In genomic region chr5:77957931-77958476, GRCh38 we compare ENCODE assay signal across 14 cellular contexts.
DNase-seq lines count a peak whose midpoint lies in the region; ATAC-seq and TF ChIP-seq lines count a peak whose summit lies in the region.
"Had no signal": no experiment of that assay in that cellular context is flagged by ENCODE, and none has a peak within 500 bp of the region (broad histone marks: within the 10 kb centered on the region; RNA-seq: fewer than 3 reads in every experiment).

No MANE protein-coding gene starts in this region.

- no peak overlapping the region for H4K5ac ChIP-seq in H9 (ENCODE audit: insufficient read length, low read depth, low read length)

- no peak overlapping the region for H2BK5ac ChIP-seq in H9 (ENCODE audit: insufficient read length, low read length)

- peaks cover 96% of the 10 kb centered on the region for H3K27me3 Mint-ChIP-seq in H9 (ENCODE audit: low read depth)
- H3K27me3 Mint-ChIP-seq in progenitor cell of endocrine pancreas = peaks cover 65% of the 10 kb centered on the region

- no peak overlapping the region for H3K27ac Mint-ChIP-seq in H9
- no peak overlapping the region for H3K27ac Mint-ChIP-seq in progenitor cell of endocrine pancreas
- H3K27ac Mint-ChIP-seq: activated naive CD4-positive, alpha-beta T cell treated with anti-CD3 and anti-CD28 coated beads for 36 hours; naive thymus-derived CD8-positive, alpha-beta T cell had no signal

- peak overlapping the region; percentile 41 for H3K4me2 ChIP-seq in H9 (ENCODE audit: insufficient read depth, insufficient read length, low read length)

- no peaks in the 10 kb centered on the region for H3K79me1 ChIP-seq in H9 (ENCODE audit: insufficient read depth, low read depth, low read length, poor library complexity, severe bottlenecking)

- WGBS in H9 (ENCODE audit: extremely low coverage, insufficient read length, low lambda C conversion rate) = no CpG with 5 or more reads among the region's 38 CpGs

- H3K9ac ChIP-seq in H9 (ENCODE audit: extremely low read depth, insufficient read length, low read length) = no peak overlapping the region
- no peak overlapping the region for H3K9ac ChIP-seq in SK-N-MC (ENCODE audit: insufficient read length)
- H3K9ac ChIP-seq in iPS-15b (ENCODE audit: low read depth, low read length) = no peak overlapping the region

- no peak for TF ChIP-seq POLR2A in erythroblast (IDR thresholded peaks at IDR 0.05; ENCODE audit: low read length)

- H3K9me3 ChIP-seq in H9 (ENCODE audit: control insufficient read depth, low read depth, low read length) = no peaks in the 10 kb centered on the region
- H3K9me3 ChIP-seq in SK-N-MC (ENCODE audit: low read depth, low read length) = peaks cover 4% of the 10 kb centered on the region
- H3K9me3 ChIP-seq in iPS-15b (ENCODE audit: control insufficient read depth, insufficient read depth, low read length) = no peaks in the 10 kb centered on the region
- H3K9me3 ChIP-seq: tibial artery had no signal

- H3K27ac ChIP-seq in H9 (ENCODE audit: insufficient read length, low read depth, low read length) (no peak overlapping the region), SK-N-MC (no peak overlapping the region)
- H3K27ac ChIP-seq: tibial artery had no signal

- H3K36me3 Mint-ChIP-seq in H9 (ENCODE audit: insufficient read depth in 1 of 3, low read depth in 3 of 3) = no peaks in the 10 kb centered on the region; a peak in 1 of 7 replicates
- H3K36me3 Mint-ChIP-seq in progenitor cell of endocrine pancreas (ENCODE audit: insufficient read depth) = no peaks in the 10 kb centered on the region
- H3K36me3 Mint-ChIP-seq: naive thymus-derived CD8-positive, alpha-beta T cell had no signal

- no peak overlapping the region for H2BK20ac ChIP-seq in H9 (ENCODE audit: low read depth, low read length, poor library complexity, severe bottlenecking)

- H3K23ac ChIP-seq in H9 (ENCODE audit: insufficient read length, low read depth, low read length) = no peak overlapping the region

- no peak overlapping the region for H2BK15ac ChIP-seq in H9 (ENCODE audit: low read depth, low read length)

- H2BK120ac ChIP-seq in H9 (ENCODE audit: low read depth, low read length, poor library complexity, severe bottlenecking) = no peak overlapping the region

- no peak overlapping the region for H3K4ac ChIP-seq in H9 (ENCODE audit: low read depth, low read length)

- H4K20me1 ChIP-seq in H9 (ENCODE audit: control insufficient read depth, insufficient read depth, insufficient read length) = no peaks in the 10 kb centered on the region

- H3K18ac ChIP-seq in H9 (ENCODE audit: insufficient read length, low read depth, low read length) = no peak overlapping the region

- no peak for ATAC-seq in GM21528 (IDR thresholded peaks at IDR 0.05; ENCODE audit: low FRiP score, unreplicated experiment)
- ATAC-seq: left cardiac atrium; naive thymus-derived CD8-positive, alpha-beta T cell had no signal

- H3K14ac ChIP-seq in H9 (ENCODE audit: insufficient read depth, low read length) = no peak overlapping the region

- no peak overlapping the region for H2AK5ac ChIP-seq in H9 (ENCODE audit: insufficient read length, low read length)

- H3K56ac ChIP-seq in H9 (ENCODE audit: insufficient read length, low read depth, low read length) = no peak overlapping the region

- H3T11ph ChIP-seq in H9 (ENCODE audit: low read length) = no peak overlapping the region

- H4K8ac ChIP-seq in H9 (replicated peaks; ENCODE audit: insufficient read length, low read depth, low read length) = no peak overlapping the region

- TF ChIP-seq CTCF in H9 (conservative IDR thresholded peaks at IDR 0.05) (peak; percentile 25; the same call in 1 of the 3 replicates), progenitor cell of endocrine pancreas (IDR thresholded peaks at IDR 0.05; ENCODE audit: unreplicated experiment) (peak; percentile 20)

- H3K27me3 ChIP-seq in H9 (ENCODE audit: insufficient read depth, low read length) (peaks cover 38% of the 10 kb centered on the region; the same call in 1 of the 2 replicates), iPS-15b (ENCODE audit: control insufficient read depth, insufficient read depth, low read length) (peaks cover 83% of the 10 kb centered on the region)

- H3K79me2 ChIP-seq in H9 (ENCODE audit: insufficient read depth, low read length) = no peaks in the 10 kb centered on the region

- peak overlapping the region; percentile 47 to 78 for H3K4me3 Mint-ChIP-seq in H9
- H3K4me3 Mint-ChIP-seq in progenitor cell of endocrine pancreas (ENCODE audit: low read depth) = peak overlapping the region; percentile 52

- peaks cover 0 to 6% of the 10 kb centered on the region in 2 experiments; a peak in 1 of 5 replicates for H3K9me3 Mint-ChIP-seq in H9
- peaks cover 4% of the 10 kb centered on the region for H3K9me3 Mint-ChIP-seq in progenitor cell of endocrine pancreas (ENCODE audit: low read depth)
- H3K9me3 Mint-ChIP-seq: activated naive CD4-positive, alpha-beta T cell treated with anti-CD3 and anti-CD28 coated beads for 36 hours; naive thymus-derived CD8-positive, alpha-beta T cell had no signal

- H2AFZ ChIP-seq in H9 (ENCODE audit: low read length) = no peak overlapping the region

- H2BK12ac ChIP-seq in H9 (ENCODE audit: insufficient read length, low read depth, low read length) = no peak overlapping the region

- H3K36me3 ChIP-seq in SK-N-MC (ENCODE audit: insufficient read depth, low read length) (no peaks in the 10 kb centered on the region), iPS-15b (ENCODE audit: control insufficient read depth, insufficient read depth, low read length) (no peaks in the 10 kb centered on the region)
- H3K36me3 ChIP-seq: tibial artery had no signal

- H3K23me2 ChIP-seq in H9 (ENCODE audit: insufficient read length, low read depth, low read length, poor library complexity, severe bottlenecking) = peaks cover 6% of the 10 kb centered on the region

- no peak overlapping the region for H4K91ac ChIP-seq in H9 (ENCODE audit: insufficient read length, low read depth, low read length)

- H3K4me1 Mint-ChIP-seq in H9 = peaks cover 28 to 33% of the 10 kb centered on the region in 2 experiments
- H3K4me1 Mint-ChIP-seq in progenitor cell of endocrine pancreas (ENCODE audit: low read depth) = peaks cover 4% of the 10 kb centered on the region

- H3K4me3 ChIP-seq in SK-N-MC (peak overlapping the region; percentile 69), iPS-15b (ENCODE audit: low read depth, low read length) (peak overlapping the region; percentile 40)
- H3K4me3 ChIP-seq: tibial artery had no signal

- DNase-seq in H9 (peak; percentile 54), SK-N-MC (ENCODE audit: low read depth, low spot score) (peak; percentile 96), progenitor cell of endocrine pancreas (ENCODE audit: low spot score, unreplicated experiment) (peak; percentile 24), erythroblast (lab: John Stamatoyannopoulos, UW) (no peak), NCI-H2196 (lab: John Stamatoyannopoulos, UW; ENCODE audit: unreplicated experiment) (no peak)
- no peak for DNase-seq in activated CD4-positive, CD25-positive, alpha-beta regulatory T cell (lab: John Stamatoyannopoulos, UW)
- DNase-seq: activated naive CD4-positive, alpha-beta T cell treated with anti-CD3 and anti-CD28 coated beads for 36 hours; left cardiac atrium; naive thymus-derived CD8-positive, alpha-beta T cell; NCI-H1436; small intestine; tibial artery had no signal

- H3K4me1 ChIP-seq in H9 (ENCODE audit: insufficient read depth, low read length) = peaks cover 8% of the 10 kb centered on the region; the same call in 1 of the 2 replicates
- peaks cover 22% of the 10 kb centered on the region for H3K4me1 ChIP-seq in iPS-15b (ENCODE audit: control insufficient read depth, insufficient read depth, low read length)

Comparison
In these comparisons a context has a peak if more than half of its experiments do, and no peak if none do; other contexts are left out.
1. DNase-seq: peak in H9 (single experiment), SK-N-MC (single experiment) and progenitor cell of endocrine pancreas (single experiment); none in activated CD4-positive, CD25-positive, alpha-beta regulatory T cell (0 of 4), erythroblast (0 of 2) and NCI-H2196 (single experiment).